28 cellular contexts compared by ENCODE assay signal in genomic region chr17:290121-290521, GRCh38.
A peak's percentile ranks its signal among the peaks of the same experiment; 100 is the strongest.
DNase-seq lines count a peak whose midpoint lies in the region; ATAC-seq, FAIRE-seq and TF ChIP-seq lines count a peak whose summit lies in the region.
"Had no signal": no experiment of that assay in that cellular context is flagged by ENCODE, and none has a peak within 500 bp of the region (broad histone marks: within the 10 kb centered on the region; RNA-seq: fewer than 3 reads in every experiment).

No MANE protein-coding gene starts in this region.

- no peak overlapping the region; the same call in 1 of the 2 replicates for H3K18ac ChIP-seq in H1 (ENCODE audit: extremely low read depth, low read length)

- H2AFZ ChIP-seq in H1 (ENCODE audit: low read length), result no peak overlapping the region

- no peak overlapping the region for H2BK120ac ChIP-seq in H1 (replicated peaks; ENCODE audit: low read depth, low read length)

- H3K36me3 ChIP-seq in H1 (ENCODE audit: control insufficient read depth in 2 of 4, insufficient read depth in 4 of 4, low read length in 3 of 4), result no peaks in the 10 kb centered on the region
- H3K36me3 ChIP-seq in pancreas, result peaks cover 0 to 4% (median 0%) of the 10 kb centered on the region in 3 donors
- H3K36me3 ChIP-seq: brain microvascular endothelial cell, SJSA1, transverse colon had no signal

- H3K9me3 ChIP-seq in H1 (ENCODE audit: insufficient read depth in 2 of 2, low read depth in 1 of 2, low read length in 1 of 2) (no peaks in the 10 kb centered on the region), pancreas (no peaks in the 10 kb centered on the region)
- H3K9me3 ChIP-seq: SJSA1, transverse colon had no signal

- POLR2A ChIA-PET in H1 (lab: Charles Lee; ENCODE audit: partially characterized antibody), result no interaction called here
- POLR2A ChIA-PET in T-cell (lab: Charles Lee), result no interaction called here

- H2AK5ac ChIP-seq in H1 (ENCODE audit: low read depth, low read length), result no peak overlapping the region

- H4K5ac ChIP-seq in H1 (ENCODE audit: insufficient read length, low read depth, low read length), result no peak overlapping the region

- peaks cover 0 to 9% (median 2%) of the 10 kb centered on the region in 4 experiments; a peak in 5 of 7 replicates for H3K4me1 ChIP-seq in H1 (replicated peaks in 1 of 4; ENCODE audit: control insufficient read depth in 3 of 4, insufficient read depth in 4 of 4, low read length in 3 of 4)
- no peaks in the 10 kb centered on the region for H3K4me1 ChIP-seq in pancreas
- H3K4me1 ChIP-seq: SJSA1, transverse colon had no signal

- no peak for TF ChIP-seq RAD21 in H1 (IDR thresholded peaks at IDR 0.05 in 1 of 2, conservative IDR thresholded peaks at IDR 0.05 in 1 of 2; ENCODE audit: low read depth in 2 of 2, low read length in 2 of 2)

- no peaks in the 10 kb centered on the region for H3K23me2 ChIP-seq in H1 (ENCODE audit: low read depth, low read length)

- no peak for FAIRE-seq in H1 (lab: Jason Lieb, UNC)
- FAIRE-seq in pancreas (lab: Jason Lieb, UNC), result no peak
- FAIRE-seq: endothelial cell of umbilical vein, frontal cortex had no signal

- H3K9me3 Mint-ChIP-seq in natural killer cell (no peaks in the 10 kb centered on the region), T-cell (no peaks in the 10 kb centered on the region)
- H3K9me3 Mint-ChIP-seq in natural killer cell treated with Interleukin-12 subunit alpha and Interleukin-12 subunit beta and Interleukin-15 and Interleukin-18, amount 100 ng/mL, for 72 hours, result no peaks in the 10 kb centered on the region
- H3K9me3 Mint-ChIP-seq: activated T-cell treated with anti-CD3 and anti-CD28 coated beads, Interleukin-2, amount 50 U/mL, for 4 hours; CD4-positive, CD25-positive, alpha-beta regulatory T cell; nephron progenitor cell had no signal

- CTCF ChIA-PET in H1 (lab: Charles Lee; ENCODE audit: partially characterized antibody) (interaction anchor here (2.6 kb wide), 1 partner anchor 126 kb away, joined by 7 read pairs; no protein-coding TSS in a partner anchor), T-cell (lab: Charles Lee) (no interaction called here)

- no peaks in the 10 kb centered on the region for H3K79me1 ChIP-seq in H1 (ENCODE audit: low read depth, low read length)

- H3K14ac ChIP-seq in H1 (ENCODE audit: insufficient read length), result no peak overlapping the region

- TF ChIP-seq CTCF in natural killer cell (IDR thresholded peaks at IDR 0.05) (no peak), H1 (IDR thresholded peaks at IDR 0.05; ENCODE audit: control extremely low read depth in 1 of 3, insufficient read depth in 1 of 3, low read depth in 1 of 3, low read length in 3 of 3) (no peak), pancreas (IDR thresholded peaks at IDR 0.05) (no peak)

- H3K27ac Mint-ChIP-seq in natural killer cell, result peak overlapping the region; percentile 82 to 86
- no peak overlapping the region for H3K27ac Mint-ChIP-seq in natural killer cell treated with Interleukin-12 subunit alpha and Interleukin-12 subunit beta and Interleukin-15 and Interleukin-18, amount 100 ng/mL, for 72 hours
- H3K27ac Mint-ChIP-seq in T-cell, result no peak overlapping the region
- H3K27ac Mint-ChIP-seq: activated CD8-positive, alpha-beta memory T cell treated with anti-CD3 and anti-CD28 coated beads, Interleukin-2, amount 10 ng/mL, durations not matched to agents 7 days and 5 days; CD4-positive, CD25-positive, alpha-beta regulatory T cell had no signal

- H3K23ac ChIP-seq in H1 (ENCODE audit: insufficient read length), result no peak overlapping the region

- no peak overlapping the region for H3K4ac ChIP-seq in H1 (replicated peaks; ENCODE audit: insufficient read length, low read depth, low read length)

- H2BK5ac ChIP-seq in H1 (ENCODE audit: low read depth, low read length), result no peak overlapping the region

- peaks cover 0 to 9% of the 10 kb centered on the region in 2 donors for H3K27me3 Mint-ChIP-seq in natural killer cell (ENCODE audit: low read depth in 2 of 2)
- H3K27me3 Mint-ChIP-seq in natural killer cell treated with Interleukin-12 subunit alpha and Interleukin-12 subunit beta and Interleukin-15 and Interleukin-18, amount 100 ng/mL, for 72 hours, result peaks cover 0 to 2% of the 10 kb centered on the region in 2 donors
- peaks cover 0 to 2% of the 10 kb centered on the region in 2 donors for H3K27me3 Mint-ChIP-seq in T-cell
- H3K27me3 Mint-ChIP-seq: CD4-positive, CD25-positive, alpha-beta regulatory T cell had no signal

- H3K27ac ChIP-seq in H1 (ENCODE audit: low read depth, low read length), result no peak overlapping the region
- H3K27ac ChIP-seq in pancreas, result no peak overlapping the region
- H3K27ac ChIP-seq: brain microvascular endothelial cell, SJSA1, transverse colon had no signal

- WGBS in H1 (ENCODE audit: extremely low coverage in 1 of 2, insufficient coverage in 1 of 2, insufficient read length in 1 of 2, insufficient replicate concordance in 2 of 2, low coverage in 1 of 2, low lambda C conversion rate in 2 of 2, missing lambda C conversion rate in 1 of 2), 2 experiments, result 82% methylated on average over 15 of the region's 21 CpGs; no CpG with 5 or more reads in 1 of the 2 experiments
- WGBS in pancreas, 2 donors, result 95 to 97% methylated on average over 21 of the region's 21 CpGs

- no peak overlapping the region for H3K9ac ChIP-seq in H1 (replicated peaks in 1 of 4; ENCODE audit: extremely low read depth in 1 of 4, low read depth in 3 of 4, low read length in 3 of 4)

- H4K20me1 ChIP-seq in H1 (replicated peaks in 1 of 2; ENCODE audit: control insufficient read depth in 1 of 2, insufficient read depth in 2 of 2, low read length in 2 of 2), result no peaks in the 10 kb centered on the region

- H4K91ac ChIP-seq in H1 (replicated peaks; ENCODE audit: insufficient read length, low read length), result no peak overlapping the region

- no peak overlapping the region for H3K4me2 ChIP-seq in H1 (ENCODE audit: insufficient read depth in 1 of 2, low read depth in 2 of 2, low read length in 2 of 2)

- ATAC-seq in natural killer cell (peak in 1 of 3 donors; percentile 17), pancreas (peak in 1 of 4 donors; percentile 5), T-cell (replicated peaks in 1 of 4) (no peak), GM21576 (IDR thresholded peaks at IDR 0.05; ENCODE audit: unreplicated experiment) (no peak)
- no peak for ATAC-seq in natural killer cell treated with Interleukin-12 subunit alpha and Interleukin-12 subunit beta and Interleukin-15 and Interleukin-18, amount 100 ng/mL, for 72 hours
- ATAC-seq: activated CD8-positive, alpha-beta memory T cell treated with anti-CD3 and anti-CD28 coated beads, Interleukin-2, amount 10 ng/mL, durations not matched to agents 7 days and 5 days; activated T-cell treated with anti-CD3 and anti-CD28 coated beads, Interleukin-2, amount 50 U/mL, for 4 hours; HCT116; Panc1 had no signal

- H3K4me1 Mint-ChIP-seq in natural killer cell, result peaks cover 25 to 29% of the 10 kb centered on the region in 2 donors
- H3K4me1 Mint-ChIP-seq in natural killer cell treated with Interleukin-12 subunit alpha and Interleukin-12 subunit beta and Interleukin-15 and Interleukin-18, amount 100 ng/mL, for 72 hours (ENCODE audit: low read depth in 2 of 2), result peaks cover 14 to 33% of the 10 kb centered on the region in 2 donors
- peaks cover 2 to 10% (median 10%) of the 10 kb centered on the region in 3 donors for H3K4me1 Mint-ChIP-seq in T-cell

- no peak for TF ChIP-seq POLR2A in H1 (IDR thresholded peaks at IDR 0.05; ENCODE audit: control extremely low read depth in 1 of 2, low read depth in 2 of 2, low read length in 2 of 2)

- H2BK15ac ChIP-seq in H1 (ENCODE audit: low read length), result no peak overlapping the region

- no peak overlapping the region for H3K4me3 ChIP-seq in H1 (ENCODE audit: extremely low read depth in 1 of 4, insufficient read depth in 2 of 4, low read depth in 3 of 4, low read length in 4 of 4)
- H3K4me3 ChIP-seq in pancreas, result no peak overlapping the region
- H3K4me3 ChIP-seq: SJSA1, transverse colon had no signal

- no peaks in the 10 kb centered on the region for H3K79me2 ChIP-seq in H1 (ENCODE audit: control insufficient read depth in 1 of 2, insufficient read depth in 2 of 2, low read length in 2 of 2)

- intact Hi-C loops in natural killer cell (cut with micrococcal nuclease), result no loop called here
- intact Hi-C loops in pancreas (cut with DNase I), result no loop called here

- H3K36me3 Mint-ChIP-seq in natural killer cell, result no peaks in the 10 kb centered on the region
- H3K36me3 Mint-ChIP-seq in natural killer cell treated with Interleukin-12 subunit alpha and Interleukin-12 subunit beta and Interleukin-15 and Interleukin-18, amount 100 ng/mL, for 72 hours, result no peaks in the 10 kb centered on the region
- peaks cover 3% of the 10 kb centered on the region for H3K36me3 Mint-ChIP-seq in T-cell
- H3K36me3 Mint-ChIP-seq: activated CD8-positive, alpha-beta memory T cell treated with anti-CD3 and anti-CD28 coated beads, Interleukin-2, amount 10 ng/mL, durations not matched to agents 7 days and 5 days had no signal

- DNase-seq in natural killer cell (no peak), H1 (ENCODE audit: low read depth in 1 of 2, low spot score in 2 of 2) (peak in 1 of 2 experiments; percentile 39), pancreas (peak in 4 of 6 donors; percentile 8 to 54 (median 24)), T-cell (no peak), NCI-H345 treated with DMSO at 0.1 percent for 48 hours (lab: John Stamatoyannopoulos, UW; ENCODE audit: unreplicated experiment) (no peak)
- no peak for DNase-seq in natural killer cell treated with Interleukin-12 subunit alpha and Interleukin-12 subunit beta and Interleukin-15 and Interleukin-18, amount 100 ng/mL, for 72 hours (ENCODE audit: low spot score)
- DNase-seq: activated CD8-positive, alpha-beta memory T cell treated with anti-CD3 and anti-CD28 coated beads, Interleukin-2, amount 10 ng/mL, durations not matched to agents 7 days and 5 days; activated T-cell treated with anti-CD3 and anti-CD28 coated beads, Interleukin-2, amount 50 U/mL, for 4 hours; brain microvascular endothelial cell; Calu3; CD4-positive, CD25-positive, alpha-beta regulatory T cell; DMS79 treated with DMSO at 0.1 percent for 48 hours; GDM1; Kasumi-1; kidney glomerular epithelial cell; NCI-H1417 treated with DMSO at 0.1 percent for 48 hours; NCI-H2029 treated with DMSO at 0.1 percent for 48 hours; NCI-H526 treated with DMSO at 0.1 percent for 48 hours; nephron progenitor cell; stimulated activated CD4-positive, alpha-beta T cell treated with anti-CD3 and anti-CD28 coated beads, Interleukin-4, amount 100 ng/mL, for 24 hours; T1000; transverse colon had no signal

- H4K8ac ChIP-seq in H1 (ENCODE audit: extremely low read depth, insufficient read depth, low read length), result peak overlapping the region; percentile 65; the same call in 1 of the 2 replicates

- H3K27me3 ChIP-seq in H1 (replicated peaks in 1 of 4; ENCODE audit: control insufficient read depth in 3 of 4, extremely low read depth in 1 of 4, insufficient read depth in 3 of 4, low read length in 3 of 4), result peaks cover 0 to 8% (median 0%) of the 10 kb centered on the region in 4 experiments; a peak in 3 of 7 replicates
- H3K27me3 ChIP-seq in pancreas, result no peaks in the 10 kb centered on the region
- H3K27me3 ChIP-seq: transverse colon had no signal

- H3K4me3 Mint-ChIP-seq in natural killer cell (no peak overlapping the region), T-cell (no peak overlapping the region)
- H3K4me3 Mint-ChIP-seq in natural killer cell treated with Interleukin-12 subunit alpha and Interleukin-12 subunit beta and Interleukin-15 and Interleukin-18, amount 100 ng/mL, for 72 hours, result no peak overlapping the region
- H3K4me3 Mint-ChIP-seq: activated CD8-positive, alpha-beta memory T cell treated with anti-CD3 and anti-CD28 coated beads, Interleukin-2, amount 10 ng/mL, durations not matched to agents 7 days and 5 days; activated T-cell treated with anti-CD3 and anti-CD28 coated beads, Interleukin-2, amount 50 U/mL, for 4 hours; CD4-positive, CD25-positive, alpha-beta regulatory T cell; nephron progenitor cell had no signal

- no peak overlapping the region for H2BK12ac ChIP-seq in H1 (ENCODE audit: low read depth, low read length)

- H3K56ac ChIP-seq in H1 (replicated peaks; ENCODE audit: insufficient read length, low read depth, low read length), result no peak overlapping the region

- no peak for TF ChIP-seq EP300 in H1 (IDR thresholded peaks at IDR 0.05; ENCODE audit: borderline replicate concordance in 1 of 2, low read depth in 2 of 2, low read length in 2 of 2)

- H2BK20ac ChIP-seq in H1 (ENCODE audit: low read length), result no peak overlapping the region

Comparison
In these comparisons a context has a peak if more than half of its experiments do, and no peak if none do; other contexts are left out.
1. H3K27ac Mint-ChIP-seq: peak in natural killer cell (2 of 2); none in natural killer cell treated with Interleukin-12 subunit alpha and Interleukin-12 subunit beta and Interleukin-15 and Interleukin-18, amount 100 ng/mL, for 72 hours (0 of 2) and T-cell (0 of 2).
2. DNase-seq: peak in pancreas (4 of 6); none in natural killer cell (single experiment), natural killer cell treated with Interleukin-12 subunit alpha and Interleukin-12 subunit beta and Interleukin-15 and Interleukin-18, amount 100 ng/mL, for 72 hours (single experiment), T-cell (0 of 34) and NCI-H345 treated with DMSO at 0.1 percent for 48 hours (single experiment).